In genomic region chr11:17867346-17867745, GRCh38 we compare ENCODE assay signal across 8 cellular contexts.
"Had no signal": no experiment of that assay in that cellular context is flagged by ENCODE, and none has a peak within 500 bp of the region (broad histone marks: within the 10 kb centered on the region; RNA-seq: fewer than 3 reads in every experiment).

No MANE protein-coding gene starts in this region.

- H3K27ac ChIP-seq: KMS-11 had no signal

- DNase-seq: GOT3, H7, HFFc6, IMR-90, KBM-7 had no signal

- H3K4me3 ChIP-seq: HAP-1 had no signal

- ATAC-seq: HCT116 had no signal
